8 cellular contexts compared by ENCODE assay signal in the genomic region with DNA sequence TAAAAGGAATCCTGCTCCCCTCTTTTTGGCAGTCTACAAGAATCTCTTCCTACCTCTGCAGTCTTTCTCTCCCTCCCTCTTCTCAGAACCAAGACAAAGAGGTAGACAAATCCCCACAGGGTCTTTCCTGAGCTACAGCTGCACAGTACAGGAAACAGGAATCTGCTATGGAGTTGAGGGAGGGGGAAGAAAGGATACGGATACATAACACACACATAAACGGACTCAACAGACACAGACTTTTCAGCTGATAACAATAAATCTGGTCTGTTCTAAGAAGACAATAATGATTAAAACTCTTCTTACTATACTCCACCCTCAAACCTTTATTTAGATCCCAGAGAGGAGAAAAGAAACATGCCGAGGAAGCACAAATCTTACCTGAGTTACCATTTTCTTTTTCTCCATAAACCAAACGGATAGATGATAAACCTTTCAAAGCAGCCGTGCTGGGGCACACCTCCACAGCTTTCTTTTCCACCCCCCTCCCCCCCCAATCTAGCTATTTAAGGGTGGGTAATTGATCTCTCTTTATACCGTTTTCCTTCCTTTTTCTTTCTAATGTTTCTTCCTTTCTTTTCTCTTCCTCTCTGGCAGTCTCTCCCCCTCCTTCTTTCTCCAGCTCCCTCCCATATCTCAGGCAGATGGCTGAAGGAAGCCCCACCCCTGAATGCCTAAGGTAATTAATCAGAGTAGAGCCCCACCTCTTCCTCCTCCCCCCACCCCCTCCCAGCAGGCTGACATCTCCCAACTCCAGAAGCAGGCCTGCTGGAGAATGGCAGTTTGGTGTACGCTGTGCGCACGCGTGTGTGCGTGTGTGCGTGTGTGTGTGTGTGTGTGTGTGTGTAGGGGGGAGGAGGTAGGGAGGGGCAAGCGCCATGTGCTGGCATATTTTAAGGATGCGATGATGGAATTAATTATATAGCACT.
DNase-seq lines count a peak whose midpoint lies in the region; ATAC-seq, FAIRE-seq and TF ChIP-seq lines count a peak whose summit lies in the region.

No MANE protein-coding gene starts in this region.

- no peaks in the 10 kb centered on the region for H3K9me3 ChIP-seq in Caco-2
- no peaks in the 10 kb centered on the region for H3K9me3 ChIP-seq in endothelial cell of umbilical vein (replicated peaks; ENCODE audit: control insufficient read depth, insufficient read depth, low read length)
- H3K9me3 ChIP-seq in tibial nerve = no peaks in the 10 kb centered on the region

- H3K27ac ChIP-seq in endothelial cell of umbilical vein (ENCODE audit: insufficient read depth, low read depth, low read length) = peak overlapping the region; percentile 73
- H3K27ac ChIP-seq in tibial nerve = peak overlapping the region; percentile 46 to 79 (median 69)

- peaks cover 34% of the 10 kb centered on the region for H3K4me1 Mint-ChIP-seq in Caco-2 (ENCODE audit: low read depth, unreplicated experiment)

- intact Hi-C loops in Caco-2 (cut with micrococcal nuclease; ENCODE audit: unreplicated experiment) = loop anchor here (1.0 to 10.0 kb wide), 6 partner anchors 47 to 285 kb away; no protein-coding TSS in a partner anchor
- intact Hi-C loops in endothelial cell of umbilical vein (cut with micrococcal nuclease) = loop anchor here (1.0 to 5.0 kb wide), 7 partner anchors 42 to 284 kb away; a partner anchor contains a TSS

- POLR2A ChIA-PET in Caco-2 (lab: Charles Lee) = no interaction called here
- POLR2A ChIA-PET in endothelial cell of umbilical vein (lab: Charles Lee) = interaction anchor here (0.6 to 0.7 kb wide), 5 partner anchors 9 to 303 kb away, joined by 3 to 6 read pairs (median 4); no protein-coding TSS in a partner anchor

- FAIRE-seq in endothelial cell of umbilical vein (lab: Jason Lieb, UNC) = peak; percentile 74

- H4K20me1 ChIP-seq in endothelial cell of umbilical vein (replicated peaks; ENCODE audit: control insufficient read depth, extremely low read depth, insufficient read depth, low read length) = no peaks in the 10 kb centered on the region

- no peaks in the 10 kb centered on the region for H3K9me1 ChIP-seq in endothelial cell of umbilical vein (replicated peaks; ENCODE audit: control insufficient read depth, extremely low read depth, insufficient read depth, low read length)

- dilution Hi-C loops in endothelial cell of umbilical vein (cut with MboI; ENCODE audit: extremely low pct_ligation_motif_present, low sequenced_read_pairs) = no loop called here

- peak overlapping the region; percentile 80 for H3K9ac ChIP-seq in endothelial cell of umbilical vein (replicated peaks; ENCODE audit: extremely low read depth, insufficient read depth, low read length)

- peaks cover 8% of the 10 kb centered on the region for H3K36me3 Mint-ChIP-seq in Caco-2 (ENCODE audit: insufficient read depth, unreplicated experiment)

- 0 to 3% methylated on average over 14 of the region's 14 CpGs for WGBS in tibial nerve, 2 donors

- no peaks in the 10 kb centered on the region for H3K27me3 Mint-ChIP-seq in Caco-2 (ENCODE audit: insufficient read depth, unreplicated experiment)

- peak in 1 of 2 donors; percentile 41 for TF ChIP-seq EP300 in tibial nerve (IDR thresholded peaks at IDR 0.05)

- H3K4me3 ChIP-seq in Caco-2 (ENCODE audit: low read depth, low read length) (peak overlapping the region; percentile 50), endothelial cell of umbilical vein (replicated peaks in 1 of 3; ENCODE audit: insufficient read depth in 1 of 3, low read depth in 1 of 3, low read length in 3 of 3) (peak overlapping the region; percentile 57 to 87 (median 80)), tibial nerve (peak overlapping the region; percentile 2 to 47 (median 26))

- no peak overlapping the region for H2AFZ ChIP-seq in endothelial cell of umbilical vein (ENCODE audit: low read depth, low read length)

- DNase-seq in Caco-2 (peak; percentile 88 to 95), M059J (ENCODE audit: low read depth) (peak; percentile 94), RPMI8226 (peak; percentile 96), endothelial cell of umbilical vein (ENCODE audit: low read depth, low spot score) (peak; percentile 96), lung microvascular endothelial cell (ENCODE audit: low read depth in 2 of 2) (peak; percentile 96 to 98), tibial nerve (ENCODE audit: low spot score in 2 of 2) (peak; percentile 63 to 64)
- DNase-seq in stimulated activated CD4-positive, alpha-beta T cell treated with anti-CD3 and anti-CD28 coated beads, Interleukin-4, amount 100 ng/mL, for 24 hours = no peak

- ATAC-seq in GM21786 (IDR thresholded peaks at IDR 0.05; ENCODE audit: unreplicated experiment) = no peak

- peak overlapping the region; percentile 99 for H3K4me2 ChIP-seq in endothelial cell of umbilical vein (ENCODE audit: insufficient read depth, low read length)

- peaks cover 42% of the 10 kb centered on the region for H3K79me2 ChIP-seq in endothelial cell of umbilical vein (ENCODE audit: control insufficient read depth, insufficient read depth, low read length)

- H3K4me3 Mint-ChIP-seq in Caco-2 (ENCODE audit: unreplicated experiment) = peak overlapping the region; percentile 90

- H3K4me1 ChIP-seq in Caco-2 (peaks cover 29% of the 10 kb centered on the region), endothelial cell of umbilical vein (ENCODE audit: control insufficient read depth, extremely low read depth, insufficient read depth, low read length) (peaks cover 43% of the 10 kb centered on the region), tibial nerve (peaks cover 0 to 66% (median 11%) of the 10 kb centered on the region in 4 donors)

- CTCF ChIA-PET in Caco-2 (lab: Charles Lee) = interaction anchor here (0.6 to 1.0 kb wide), 3 partner anchors 54 to 218 kb away, joined by 3 to 4 read pairs (median 3); a partner anchor contains a TSS
- CTCF ChIA-PET in endothelial cell of umbilical vein (lab: Charles Lee) = interaction anchor here (1.0 to 2.5 kb wide), 12 partner anchors 9 to 409 kb away, joined by 3 to 9 read pairs (median 4); no protein-coding TSS in a partner anchor

- no peaks in the 10 kb centered on the region for H3K9me3 Mint-ChIP-seq in Caco-2 (ENCODE audit: unreplicated experiment)

- H3K27ac Mint-ChIP-seq in Caco-2 (ENCODE audit: unreplicated experiment) = peak overlapping the region; percentile 81

- H3K27me3 ChIP-seq in Caco-2 (replicated peaks; ENCODE audit: control insufficient read depth, insufficient read depth, low read length) (no peaks in the 10 kb centered on the region), endothelial cell of umbilical vein (ENCODE audit: control insufficient read depth in 2 of 2, insufficient read depth in 2 of 2, low read length in 2 of 2) (no peaks in the 10 kb centered on the region), tibial nerve (no peaks in the 10 kb centered on the region)

- TSS peak; percentile 44 for BruUV-seq in Caco-2 (replicated peaks; lab: Mats Ljungman, UMichigan)
- BruUV-seq in endothelial cell of umbilical vein (replicated peaks; lab: Mats Ljungman, UMichigan) = TSS peak; percentile 65

- H3K36me3 ChIP-seq in Caco-2 (ENCODE audit: control insufficient read depth, insufficient read depth, low read length) = no peaks in the 10 kb centered on the region
- H3K36me3 ChIP-seq in endothelial cell of umbilical vein (ENCODE audit: control insufficient read depth in 2 of 2, extremely low read depth in 1 of 2, insufficient read depth in 2 of 2, low read length in 2 of 2) = no peaks in the 10 kb centered on the region
- no peaks in the 10 kb centered on the region for H3K36me3 ChIP-seq in tibial nerve

- TF ChIP-seq POLR2A in endothelial cell of umbilical vein (IDR thresholded peaks at IDR 0.05; ENCODE audit: low read depth, low read length) = peak; percentile 52
- TF ChIP-seq POLR2A in tibial nerve (IDR thresholded peaks at IDR 0.05) = no peak

- no peak for TF ChIP-seq CTCF in Caco-2 (IDR thresholded peaks at IDR 0.05; ENCODE audit: insufficient read depth in 1 of 2, low read depth in 1 of 2, low read length in 1 of 2, severe bottlenecking in 1 of 2, unreplicated experiment in 1 of 2)
- TF ChIP-seq CTCF in endothelial cell of umbilical vein (IDR thresholded peaks at IDR 0.05; ENCODE audit: extremely low read depth in 1 of 2, insufficient read depth in 1 of 2, low read depth in 1 of 2, low read length in 2 of 2) = no peak
- peak in 1 of 5 experiments; percentile 22 for TF ChIP-seq CTCF in tibial nerve (IDR thresholded peaks at IDR 0.05)

TF ChIP-seq in endothelial cell of umbilical vein, 7 proteins besides CTCF, POLR2A, EP300 and RAD21:
- TF ChIP-seq MYC (IDR thresholded peaks at IDR 0.05; ENCODE audit: low read depth, low read length) (peak; percentile 92), FOS (IDR thresholded peaks at IDR 0.05; ENCODE audit: borderline replicate concordance, insufficient read depth, low read length) (peak; percentile 14), EZH2 (IDR thresholded peaks at IDR 0.05; ENCODE audit: borderline replicate concordance, low read depth, low read length, severe bottlenecking) (no peak), POLR2AphosphoS5 (IDR thresholded peaks at IDR 0.05; ENCODE audit: insufficient read depth, low read depth, low read length) (peak; percentile 24), GATA2 (IDR thresholded peaks at IDR 0.05; ENCODE audit: insufficient read depth, insufficient read length, low read depth, low read length) (no peak), JUN (IDR thresholded peaks at IDR 0.05; ENCODE audit: borderline replicate concordance, insufficient read depth, insufficient read length, low read depth) (no peak)
- TF ChIP-seq, protein P1, sequence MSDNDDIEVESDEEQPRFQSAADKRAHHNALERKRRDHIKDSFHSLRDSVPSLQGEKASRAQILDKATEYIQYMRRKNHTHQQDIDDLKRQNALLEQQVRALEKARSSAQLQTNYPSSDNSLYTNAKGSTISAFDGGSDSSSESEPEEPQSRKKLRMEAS (IDR thresholded peaks at IDR 0.05; ENCODE audit: insufficient read depth, insufficient read length) = peak; percentile 52
TF ChIP-seq in endothelial cell of umbilical vein: peak in this region for 4.

Comparison
In these comparisons a context has a peak if more than half of its experiments do, and no peak if none do; other contexts are left out.
1. H3K4me3 ChIP-seq: peak in every context shown above with its lines; median percentile 80 in endothelial cell of umbilical vein; 50 in Caco-2; 26 in tibial nerve.